1 cellular context compared by ENCODE assay signal in genomic region chr5:16617272-16617973, GRCh38.
A peak's percentile ranks its signal among the peaks of the same experiment; 100 is the strongest.
TF ChIP-seq lines count a peak whose summit lies in the region.

No MANE protein-coding gene starts in this region.

TF ChIP-seq in H1, 55 proteins besides CTCF, POLR2A, EP300 and RAD21:
- TF ChIP-seq E2F6 (IDR thresholded peaks at IDR 0.05) (peak; percentile 30; the same call in 1 of the 2 replicates), NRF1 (IDR thresholded peaks at IDR 0.05; ENCODE audit: low read depth, low read length) (no peak), MAX (IDR thresholded peaks at IDR 0.05) (peak; percentile 71)
